1 cellular context compared by ENCODE assay signal in genomic region chr11:22829231-22830081, GRCh38.
TF ChIP-seq lines count a peak whose summit lies in the region.

SVIP (minus strand) TSS chr11:22829801; CDS start chr11:22829748, 53 bp downstream.

TF ChIP-seq in HepG2, 621 proteins besides CTCF, POLR2A, EP300 and RAD21 (continued from another document and continues in another):
- TF ChIP-seq CCDC6 (CRISPR knock-in tag; IDR thresholded peaks at IDR 0.05): no peak; the same call in 1 of the 2 replicates
- TF ChIP-seq ZNF253 (CRISPR knock-in tag; IDR thresholded peaks at IDR 0.05; ENCODE audit: borderline replicate concordance): peak; percentile 19; the same call in 1 of the 2 replicates
- no peak for TF ChIP-seq HNRNPUL1 (IDR thresholded peaks at IDR 0.05; ENCODE audit: low read depth, low read length)
- no peak for TF ChIP-seq ZNF839 (CRISPR knock-in tag; IDR thresholded peaks at IDR 0.05; ENCODE audit: borderline replicate concordance)
- no peak for TF ChIP-seq SNAPC5 (CRISPR knock-in tag; IDR thresholded peaks at IDR 0.05; ENCODE audit: borderline replicate concordance)
- TF ChIP-seq ZNF44 (CRISPR knock-in tag; IDR thresholded peaks at IDR 0.05): peak; percentile 32; the same call in 1 of the 2 replicates
- peak; percentile 98 for TF ChIP-seq MYPOP (CRISPR knock-in tag; IDR thresholded peaks at IDR 0.05)
- TF ChIP-seq ZNF740 (CRISPR knock-in tag; IDR thresholded peaks at IDR 0.05): 0 out of 2 replicates have a peak, but pooled peaks have one; percentile 23
- no peak for TF ChIP-seq PCBP2 (optimal IDR thresholded peaks at IDR 0.05; ENCODE audit: low read depth, low read length, poor library complexity, severe bottlenecking)
- TF ChIP-seq ZNF670 (CRISPR knock-in tag; IDR thresholded peaks at IDR 0.05; ENCODE audit: borderline replicate concordance): peak; percentile 86; the same call in 1 of the 2 replicates
- TF ChIP-seq PLSCR1 (CRISPR knock-in tag; IDR thresholded peaks at IDR 0.05; ENCODE audit: borderline replicate concordance): no peak
- no peak for TF ChIP-seq PHF21A (CRISPR knock-in tag; IDR thresholded peaks at IDR 0.05)
- TF ChIP-seq ZNF292 (CRISPR knock-in tag; IDR thresholded peaks at IDR 0.05; ENCODE audit: borderline replicate concordance, low read depth): no peak; the same call in 1 of the 2 replicates
- TF ChIP-seq ZNF143 (CRISPR knock-in tag; IDR thresholded peaks at IDR 0.05): no peak
- no peak for TF ChIP-seq SATB2 (CRISPR knock-in tag; IDR thresholded peaks at IDR 0.05)
- TF ChIP-seq ZFP41 (CRISPR knock-in tag; IDR thresholded peaks at IDR 0.05; ENCODE audit: borderline replicate concordance): no peak
- peak; percentile 78; the same call in 1 of the 2 replicates for TF ChIP-seq ZNF780A (CRISPR knock-in tag; IDR thresholded peaks at IDR 0.05)
- TF ChIP-seq ZFP91 (CRISPR knock-in tag; IDR thresholded peaks at IDR 0.05; ENCODE audit: borderline replicate concordance): peak; percentile 52
- TF ChIP-seq SRY (CRISPR knock-in tag; IDR thresholded peaks at IDR 0.05): no peak; the same call in 1 of the 2 replicates
- TF ChIP-seq ZFX (CRISPR knock-in tag; IDR thresholded peaks at IDR 0.05; ENCODE audit: low read depth): peak; percentile 84
- TF ChIP-seq ZMAT3 (CRISPR knock-in tag; conservative IDR thresholded peaks at IDR 0.05): 0 out of 2 replicates have a peak, but pooled peaks have one; percentile 43
- TF ChIP-seq SAFB2 (CRISPR knock-in tag; IDR thresholded peaks at IDR 0.05; ENCODE audit: borderline replicate concordance, low read depth): peak; percentile 77; the same call in 1 of the 2 replicates
- TF ChIP-seq ONECUT2 (CRISPR knock-in tag; IDR thresholded peaks at IDR 0.05): no peak
- no peak for TF ChIP-seq ZNF382 (CRISPR knock-in tag; IDR thresholded peaks at IDR 0.05; ENCODE audit: borderline replicate concordance)
- TF ChIP-seq GLMP (CRISPR knock-in tag; IDR thresholded peaks at IDR 0.05; ENCODE audit: borderline replicate concordance): no peak
- no peak for TF ChIP-seq PLRG1 (conservative IDR thresholded peaks at IDR 0.05)
- 0 out of 2 replicates have a peak, but pooled peaks have one; percentile 52 for TF ChIP-seq ZNF607 (CRISPR knock-in tag; IDR thresholded peaks at IDR 0.05; ENCODE audit: borderline replicate concordance)
- TF ChIP-seq POGK (CRISPR knock-in tag; conservative IDR thresholded peaks at IDR 0.05): 0 out of 2 replicates have a peak, but pooled peaks have one; percentile 71
- TF ChIP-seq FOXK1 (CRISPR knock-in tag; IDR thresholded peaks at IDR 0.05; ENCODE audit: borderline replicate concordance, low read depth): peak; percentile 46; the same call in 1 of the 2 replicates
- TF ChIP-seq SP2 (CRISPR knock-in tag; IDR thresholded peaks at IDR 0.05): no peak
- no peak for TF ChIP-seq ZNF570 (CRISPR knock-in tag; IDR thresholded peaks at IDR 0.05; ENCODE audit: borderline replicate concordance)
- peak; percentile 73; the same call in 1 of the 2 replicates for TF ChIP-seq DNMT1 (CRISPR knock-in tag; IDR thresholded peaks at IDR 0.05)
- no peak for TF ChIP-seq SMC3 (IDR thresholded peaks at IDR 0.05; ENCODE audit: low read length)
- TF ChIP-seq ZNF225 (CRISPR knock-in tag; IDR thresholded peaks at IDR 0.05): peak; percentile 70; the same call in 1 of the 2 replicates
- TF ChIP-seq KDM4B (CRISPR knock-in tag; IDR thresholded peaks at IDR 0.05): no peak
- TF ChIP-seq SAP130 (CRISPR knock-in tag; IDR thresholded peaks at IDR 0.05; ENCODE audit: low read depth): peak; percentile 66
- TF ChIP-seq ESRRA (CRISPR knock-in tag; IDR thresholded peaks at IDR 0.05; ENCODE audit: low read depth): no peak
- 0 out of 2 replicates have a peak, but pooled peaks have one; percentile 18 for TF ChIP-seq ZSCAN5A (CRISPR knock-in tag; IDR thresholded peaks at IDR 0.05; ENCODE audit: borderline replicate concordance)
- TF ChIP-seq MED1 (CRISPR knock-in tag; IDR thresholded peaks at IDR 0.05): peak; percentile 36
- TF ChIP-seq ZNF770 (CRISPR knock-in tag; IDR thresholded peaks at IDR 0.05): no peak
- no peak for TF ChIP-seq PHB2 (IDR thresholded peaks at IDR 0.05; ENCODE audit: partially characterized antibody)
- TF ChIP-seq ZNF720 (CRISPR knock-in tag; IDR thresholded peaks at IDR 0.05): no peak
- TF ChIP-seq ZNF576 (CRISPR knock-in tag; IDR thresholded peaks at IDR 0.05): no peak
- TF ChIP-seq HHEX (CRISPR knock-in tag; IDR thresholded peaks at IDR 0.05): no peak
- no peak for TF ChIP-seq MLLT10 (CRISPR knock-in tag; IDR thresholded peaks at IDR 0.05)
- 0 out of 2 replicates have a peak, but pooled peaks have one; percentile 62 for TF ChIP-seq MXD3 (CRISPR knock-in tag; IDR thresholded peaks at IDR 0.05)
- no peak for TF ChIP-seq ARNTL (CRISPR knock-in tag; IDR thresholded peaks at IDR 0.05)
- no peak for TF ChIP-seq ZNF639 (CRISPR knock-in tag; conservative IDR thresholded peaks at IDR 0.05)
- TF ChIP-seq ZNF816 (CRISPR knock-in tag; IDR thresholded peaks at IDR 0.05; ENCODE audit: borderline replicate concordance): no peak; the same call in 1 of the 2 replicates
- TF ChIP-seq GPBP1L1 (CRISPR knock-in tag; IDR thresholded peaks at IDR 0.05): no peak
- no peak for TF ChIP-seq MNT (IDR thresholded peaks at IDR 0.05)
- no peak for TF ChIP-seq NBN (conservative IDR thresholded peaks at IDR 0.05)
